Comparison of ENCODE assay signal across 1 cellular context in genomic region chr4:99157478-99157935, GRCh38.
TF ChIP-seq lines count a peak whose summit lies in the region.

No MANE protein-coding gene starts in this region.

TF ChIP-seq in HepG2, 621 proteins besides CTCF, POLR2A, EP300 and RAD21 (continued from another document):
- TF ChIP-seq ZMYM3 (CRISPR knock-in tag; IDR thresholded peaks at IDR 0.05), result no peak; the same call in 1 of the 2 replicates
TF ChIP-seq in HepG2: peak in this region for 215.
